Comparison of ENCODE assay signal across 8 cellular contexts in genomic region chr10:46105856-46106409, GRCh38. TPM values are rescaled to one million over a fixed set of nuclear protein-coding genes. Genes with fewer than 3 reads are reported as not detected.
DNase-seq lines count a peak whose midpoint lies in the region; ATAC-seq and TF ChIP-seq lines count a peak whose summit lies in the region.
"Not testable (repeated sequence)": the region's sequence is repeated elsewhere in the genome, so short reads cannot be mapped to it uniquely, and the experiment has no call there.

No MANE protein-coding gene starts in this region.

- intact Hi-C loops in heart right ventricle (cut with DNase I): loop anchor here in 1 of 10 donors (5.0 kb wide), 1 partner anchor 176 kb away; no protein-coding TSS in a partner anchor
- intact Hi-C loops in naive thymus-derived CD4-positive, alpha-beta T cell (cut with micrococcal nuclease): loop anchor here in 1 of 2 donors (2.0 kb wide), 2 partner anchors 13 to 75 kb away; partner anchors contain the start of gene NCOA4

- 2% methylated on average over 20 to 32 of the region's 32 CpGs for WGBS in heart right ventricle, 2 donors

- H3K4me1 ChIP-seq in CD4-positive, CD25-positive, alpha-beta regulatory T cell (ENCODE audit: control insufficient read depth, insufficient read depth, low read length, poor library complexity, severe bottlenecking); heart right ventricle; naive thymus-derived CD4-positive, alpha-beta T cell (ENCODE audit: control insufficient read depth in 2 of 2, insufficient read depth in 2 of 2, low read length in 2 of 2): not testable (repeated sequence)

- not testable (repeated sequence) for H3K27me3 ChIP-seq in CD4-positive, CD25-positive, alpha-beta regulatory T cell (ENCODE audit: control insufficient read depth, insufficient read depth, low read length); WERI-Rb-1 (ENCODE audit: insufficient read depth, low read depth, severe bottlenecking); brain microvascular endothelial cell (replicated peaks); heart right ventricle; naive thymus-derived CD4-positive, alpha-beta T cell (ENCODE audit: control insufficient read depth in 2 of 2, insufficient read depth in 2 of 2, low read length in 2 of 2)

- H3K4me1 Mint-ChIP-seq in CD4-positive, CD25-positive, alpha-beta regulatory T cell: peaks cover 8 to 20% (median 14%) of the 10 kb centered on the region in 4 donors
- H3K4me1 Mint-ChIP-seq in naive thymus-derived CD4-positive, alpha-beta T cell: peaks cover 10 to 24% (median 17%) of the 10 kb centered on the region in 7 donors
- not testable (repeated sequence) for H3K4me1 Mint-ChIP-seq in stimulated activated memory B cell treated with anti-CD40 and anti-IgM and Interleukin-4, amounts not matched to agents 10 μg/mL and 1 μg/mL and 100 μg/mL, for 72 hours

- ATAC-seq in CD4-positive, CD25-positive, alpha-beta regulatory T cell (ENCODE audit: low read depth in 2 of 2): peak; percentile 37 to 51
- peak; percentile 17 for ATAC-seq in GM21723 (IDR thresholded peaks at IDR 0.05; ENCODE audit: unreplicated experiment)
- ATAC-seq in HG03354 (IDR thresholded peaks at IDR 0.05; ENCODE audit: poor library complexity, severe bottlenecking, unreplicated experiment): peak; percentile 40
- ATAC-seq in heart right ventricle: peak in 7 of 8 donors; percentile 11 to 70 (median 24)
- peak; percentile 43 for ATAC-seq in naive thymus-derived CD4-positive, alpha-beta T cell
- peak; percentile 44 for ATAC-seq in stimulated activated memory B cell treated with anti-CD40 and anti-IgM and Interleukin-4, amounts not matched to agents 10 μg/mL and 1 μg/mL and 100 μg/mL, for 72 hours

- H3K27me3 Mint-ChIP-seq in CD4-positive, CD25-positive, alpha-beta regulatory T cell: peaks cover 18% of the 10 kb centered on the region
- H3K27me3 Mint-ChIP-seq in naive thymus-derived CD4-positive, alpha-beta T cell: peaks cover 0 to 32% (median 0%) of the 10 kb centered on the region in 5 donors
- H3K27me3 Mint-ChIP-seq in stimulated activated memory B cell treated with anti-CD40 and anti-IgM and Interleukin-4, amounts not matched to agents 10 μg/mL and 1 μg/mL and 100 μg/mL, for 72 hours: peaks cover 19% of the 10 kb centered on the region

- H3K36me3 Mint-ChIP-seq in CD4-positive, CD25-positive, alpha-beta regulatory T cell; naive thymus-derived CD4-positive, alpha-beta T cell; stimulated activated memory B cell treated with anti-CD40 and anti-IgM and Interleukin-4, amounts not matched to agents 10 μg/mL and 1 μg/mL and 100 μg/mL, for 72 hours: not testable (repeated sequence)

- H3K4me3 Mint-ChIP-seq in CD4-positive, CD25-positive, alpha-beta regulatory T cell: peak overlapping the region; percentile 78 to 92 (median 88)
- H3K4me3 Mint-ChIP-seq in naive thymus-derived CD4-positive, alpha-beta T cell: peak overlapping the region; percentile 69 to 98 (median 90)
- H3K4me3 Mint-ChIP-seq in stimulated activated memory B cell treated with anti-CD40 and anti-IgM and Interleukin-4, amounts not matched to agents 10 μg/mL and 1 μg/mL and 100 μg/mL, for 72 hours: peak overlapping the region; percentile 41

- H3K9me3 Mint-ChIP-seq in CD4-positive, CD25-positive, alpha-beta regulatory T cell; naive thymus-derived CD4-positive, alpha-beta T cell; stimulated activated memory B cell treated with anti-CD40 and anti-IgM and Interleukin-4, amounts not matched to agents 10 μg/mL and 1 μg/mL and 100 μg/mL, for 72 hours: not testable (repeated sequence)

- CTCF ChIA-PET in naive thymus-derived CD4-positive, alpha-beta T cell (lab: Charles Lee): not testable (repeated sequence)

- not testable (repeated sequence) for DNase-seq in CD4-positive, CD25-positive, alpha-beta regulatory T cell; WERI-Rb-1; brain microvascular endothelial cell; heart right ventricle
- peak in 2 of 9 donors; percentile 25 to 28 for DNase-seq in naive thymus-derived CD4-positive, alpha-beta T cell

- not testable (repeated sequence) for H3K9me3 ChIP-seq in CD4-positive, CD25-positive, alpha-beta regulatory T cell (ENCODE audit: control insufficient read depth in 2 of 2, low read length in 2 of 2); WERI-Rb-1 (ENCODE audit: severe bottlenecking); heart right ventricle; naive thymus-derived CD4-positive, alpha-beta T cell (ENCODE audit: control insufficient read depth in 2 of 3, low read length in 3 of 3)

- H3K4me3 ChIP-seq in CD4-positive, CD25-positive, alpha-beta regulatory T cell (ENCODE audit: low read depth, low read length): peak overlapping the region; percentile 31
- H3K4me3 ChIP-seq in WERI-Rb-1 (ENCODE audit: low read depth, low read length) (peak overlapping the region; percentile 70), brain microvascular endothelial cell (ENCODE audit: low read depth, low read length) (peak overlapping the region; percentile 50), heart right ventricle (peak overlapping the region; percentile 14 to 62 (median 52))
- peak overlapping the region; percentile 54 for H3K4me3 ChIP-seq in naive thymus-derived CD4-positive, alpha-beta T cell (ENCODE audit: low read length)

- H3K36me3 ChIP-seq in CD4-positive, CD25-positive, alpha-beta regulatory T cell (ENCODE audit: control insufficient read depth, insufficient read depth, low read length); WERI-Rb-1; brain microvascular endothelial cell (replicated peaks); heart right ventricle; naive thymus-derived CD4-positive, alpha-beta T cell (ENCODE audit: control insufficient read depth in 2 of 3, insufficient read depth in 3 of 3, low read length in 3 of 3): not testable (repeated sequence)

- POLR2A ChIA-PET in naive thymus-derived CD4-positive, alpha-beta T cell (lab: Charles Lee): interaction anchor here (1.0 to 1.1 kb wide), 3 partner anchors 15 to 177 kb away, joined by 3 to 5 read pairs (median 4); no protein-coding TSS in a partner anchor

- peak overlapping the region in 2 of 3 donors; percentile 84 to 85 for H3K27ac Mint-ChIP-seq in CD4-positive, CD25-positive, alpha-beta regulatory T cell
- H3K27ac Mint-ChIP-seq in naive thymus-derived CD4-positive, alpha-beta T cell: peak overlapping the region; percentile 14 to 92 (median 73)
- H3K27ac Mint-ChIP-seq in stimulated activated memory B cell treated with anti-CD40 and anti-IgM and Interleukin-4, amounts not matched to agents 10 μg/mL and 1 μg/mL and 100 μg/mL, for 72 hours: not testable (repeated sequence)

- in situ Hi-C loops in brain microvascular endothelial cell (cut with HindIII; ENCODE audit: low pct_ligation_motif_present, low sequenced_read_pairs): not testable (repeated sequence)

- TF ChIP-seq CTCF in WERI-Rb-1 (IDR thresholded peaks at IDR 0.05; ENCODE audit: low read depth, low read length); brain microvascular endothelial cell (IDR thresholded peaks at IDR 0.05; ENCODE audit: low read depth, low read length, missing control alignments); heart right ventricle (IDR thresholded peaks at IDR 0.05): not testable (repeated sequence)

- H3K27ac ChIP-seq in CD4-positive, CD25-positive, alpha-beta regulatory T cell (ENCODE audit: insufficient read depth, low read length, poor library complexity, severe bottlenecking); WERI-Rb-1; brain microvascular endothelial cell: not testable (repeated sequence)
- H3K27ac ChIP-seq in heart right ventricle: peak overlapping the region in 3 of 10 donors; percentile 31 to 34 (median 32)
- H3K27ac ChIP-seq in naive thymus-derived CD4-positive, alpha-beta T cell (ENCODE audit: low read depth, low read length): peak overlapping the region; percentile 72

RNA-seq across cellular contexts. Expression of gene MSMB, which starts 59.9 kb away (rescaled TPM):
- not detected for total RNA-seq in CD4-positive, CD25-positive, alpha-beta regulatory T cell
- not detected for polyA plus RNA-seq in CD4-positive, CD25-positive, alpha-beta regulatory T cell
- total RNA-seq in heart right ventricle: not detected
- not detected for polyA plus RNA-seq in heart right ventricle
- total RNA-seq in naive thymus-derived CD4-positive, alpha-beta T cell: not detected
- not detected for polyA plus RNA-seq in naive thymus-derived CD4-positive, alpha-beta T cell
